8 cellular contexts compared by ENCODE assay signal in genomic region chr4:40763228-40763716, GRCh38. TPM values are rescaled to one million over a fixed set of nuclear protein-coding genes. Genes with fewer than 3 reads are reported as not detected.
DNase-seq lines count a peak whose midpoint lies in the region; ATAC-seq and TF ChIP-seq lines count a peak whose summit lies in the region.

No MANE protein-coding gene starts in this region.

- peak; percentile 75 for DNase-seq in AG09309 (ENCODE audit: low read depth)
- peak; percentile 72 for DNase-seq in GM19240 (ENCODE audit: insufficient read length, low spot score)
- DNase-seq in activated CD8-positive, alpha-beta T cell treated with anti-CD3 and anti-CD28 coated beads, Interleukin-2, amount 10 ng/mL, durations not matched to agents 7 days and 5 days, result peak; percentile 70
- DNase-seq in stimulated activated CD8-positive, alpha-beta memory T cell treated with anti-CD3 and anti-CD28 coated beads, Interleukin-15, amount 100 ng/mL, for 48 hours (ENCODE audit: low read depth in 2 of 2), result peak; percentile 27 to 39
- no peak for DNase-seq in medulla oblongata (ENCODE audit: extremely low spot score)
- no peak for DNase-seq in CD14-positive monocyte (ENCODE audit: low spot score)
- DNase-seq in globus pallidus (ENCODE audit: low spot score), result no peak

- peak; percentile 100 for ATAC-seq in HG03139 (IDR thresholded peaks at IDR 0.05; ENCODE audit: unreplicated experiment)
- ATAC-seq in activated CD8-positive, alpha-beta T cell treated with anti-CD3 and anti-CD28 coated beads, Interleukin-2, amount 10 ng/mL, durations not matched to agents 7 days and 5 days, result peak; percentile 91

- peak overlapping the region; percentile 39 for H3K27ac Mint-ChIP-seq in activated CD8-positive, alpha-beta T cell treated with anti-CD3 and anti-CD28 coated beads, Interleukin-2, amount 10 ng/mL, durations not matched to agents 7 days and 5 days
- H3K27ac Mint-ChIP-seq in CD14-positive monocyte, result peak overlapping the region in 1 of 7 donors; percentile 46

- intact Hi-C loops in CD14-positive monocyte (cut with micrococcal nuclease), result no loop called here

- no peaks in the 10 kb centered on the region for H3K36me3 Mint-ChIP-seq in activated CD8-positive, alpha-beta T cell treated with anti-CD3 and anti-CD28 coated beads, Interleukin-2, amount 10 ng/mL, durations not matched to agents 7 days and 5 days (ENCODE audit: low read depth)
- no peaks in the 10 kb centered on the region for H3K36me3 Mint-ChIP-seq in CD14-positive monocyte

- no peak overlapping the region for H3K4me3 ChIP-seq in AG09309 (ENCODE audit: control insufficient read depth, low read depth, low read length)

- peaks cover 1% of the 10 kb centered on the region for H3K9me3 Mint-ChIP-seq in activated CD8-positive, alpha-beta T cell treated with anti-CD3 and anti-CD28 coated beads, Interleukin-2, amount 10 ng/mL, durations not matched to agents 7 days and 5 days (ENCODE audit: insufficient read depth)
- peaks cover 0 to 1% (median 0%) of the 10 kb centered on the region in 7 donors for H3K9me3 Mint-ChIP-seq in CD14-positive monocyte

- H3K27me3 Mint-ChIP-seq in activated CD8-positive, alpha-beta T cell treated with anti-CD3 and anti-CD28 coated beads, Interleukin-2, amount 10 ng/mL, durations not matched to agents 7 days and 5 days (ENCODE audit: low read depth), result peaks cover 8% of the 10 kb centered on the region
- peaks cover 0 to 1% (median 0%) of the 10 kb centered on the region in 3 donors for H3K27me3 Mint-ChIP-seq in CD14-positive monocyte (ENCODE audit: low read depth in 3 of 3)

- CTCF ChIA-PET in activated CD8-positive, alpha-beta T cell treated with anti-CD3 and anti-CD28 coated beads, Interleukin-2, amount 10 ng/mL, durations not matched to agents 7 days and 5 days (lab: Charles Lee), result no interaction called here

- no peak overlapping the region for H3K4me3 Mint-ChIP-seq in activated CD8-positive, alpha-beta T cell treated with anti-CD3 and anti-CD28 coated beads, Interleukin-2, amount 10 ng/mL, durations not matched to agents 7 days and 5 days
- no peak overlapping the region for H3K4me3 Mint-ChIP-seq in CD14-positive monocyte

- TF ChIP-seq CTCF in AG09309 (IDR thresholded peaks at IDR 0.05; ENCODE audit: control insufficient read depth, insufficient read depth, low read depth, low read length, missing control alignments) (no peak), CD14-positive monocyte (IDR thresholded peaks at IDR 0.05) (no peak)

- POLR2A ChIA-PET in activated CD8-positive, alpha-beta T cell treated with anti-CD3 and anti-CD28 coated beads, Interleukin-2, amount 10 ng/mL, durations not matched to agents 7 days and 5 days (lab: Charles Lee), result no interaction called here

- H3K4me1 Mint-ChIP-seq in activated CD8-positive, alpha-beta T cell treated with anti-CD3 and anti-CD28 coated beads, Interleukin-2, amount 10 ng/mL, durations not matched to agents 7 days and 5 days (ENCODE audit: low read depth), result peaks cover 16% of the 10 kb centered on the region
- H3K4me1 Mint-ChIP-seq in CD14-positive monocyte, result peaks cover 8% of the 10 kb centered on the region

RNA-seq across cellular contexts. Expression of gene NSUN7, which starts 13.5 kb away (rescaled TPM):
- total RNA-seq in activated CD8-positive, alpha-beta T cell treated with anti-CD3 and anti-CD28 coated beads, Interleukin-2, amount 10 ng/mL, durations not matched to agents 7 days and 5 days, result under 1 TPM in 1 of 2 experiments, not detected in 1; 0.10 TPM
- under 1 TPM; 0.57 to 0.62 TPM for polyA plus RNA-seq in CD14-positive monocyte

Comparison
In these comparisons a context has a peak if more than half of its experiments do, and no peak if none do; other contexts are left out.
1. DNase-seq: peak in AG09309 (single experiment), GM19240 (single experiment), activated CD8-positive, alpha-beta T cell treated with anti-CD3 and anti-CD28 coated beads, Interleukin-2, amount 10 ng/mL, durations not matched to agents 7 days and 5 days (single experiment) and stimulated activated CD8-positive, alpha-beta memory T cell treated with anti-CD3 and anti-CD28 coated beads, Interleukin-15, amount 100 ng/mL, for 48 hours (2 of 2); none in medulla oblongata (single experiment), CD14-positive monocyte (single experiment) and globus pallidus (single experiment).